Comparison of ENCODE assay signal across 9 cellular contexts in genomic region chr11:57322881-57323467, GRCh38. TPM values are rescaled to one million over a fixed set of nuclear protein-coding genes. Genes with fewer than 3 reads are reported as not detected.
DNase-seq lines count a peak whose midpoint lies in the region; ATAC-seq and TF ChIP-seq lines count a peak whose summit lies in the region.
"Had no signal": no experiment of that assay in that cellular context is flagged by ENCODE, and none has a peak within 500 bp of the region (broad histone marks: within the 10 kb centered on the region; RNA-seq: fewer than 3 reads in every experiment).

No MANE protein-coding gene starts in this region.

- peak overlapping the region; percentile 92 for H3K9ac ChIP-seq in mucosa of stomach (ENCODE audit: low read length)

- no peak for ATAC-seq in Right ventricle myocardium superior (ENCODE audit: poor library complexity)
- no peak for ATAC-seq in HG02970 (IDR thresholded peaks at IDR 0.05; ENCODE audit: low FRiP score, unreplicated experiment)

- H3K27ac ChIP-seq in right atrium auricular region = peak overlapping the region; percentile 90 to 94
- H3K27ac ChIP-seq in vagina = peak overlapping the region; percentile 98

- no peak for TF ChIP-seq POLR2A in vagina (IDR thresholded peaks at IDR 0.05)

- TF ChIP-seq CTCF in right atrium auricular region (IDR thresholded peaks at IDR 0.05) (no peak), cardiac fibroblast (IDR thresholded peaks at IDR 0.05; ENCODE audit: low read depth, low read length) (no peak), vagina (IDR thresholded peaks at IDR 0.05) (no peak)

- intact Hi-C loops in Right ventricle myocardium superior (cut with DNase I) (no loop called here), vagina (cut with DNase I) (loop anchor here (10.0 kb wide), 1 partner anchor 322 kb away; the partner anchor contains the start of gene YPEL4)

- H3K4me1 ChIP-seq in right atrium auricular region (peaks cover 0 to 64% of the 10 kb centered on the region in 2 donors), mucosa of stomach (ENCODE audit: control insufficient read depth, insufficient read depth, low read length) (peaks cover 67% of the 10 kb centered on the region), vagina (peaks cover 74% of the 10 kb centered on the region)

- DNase-seq in right atrium auricular region (ENCODE audit: low spot score) = no peak
- DNase-seq in Right ventricle myocardium superior = no peak
- no peak for DNase-seq in cardiac fibroblast (ENCODE audit: low read depth in 2 of 2)
- DNase-seq in vagina (ENCODE audit: extremely low spot score in 2 of 2) = no peak
- no peak for DNase-seq in stimulated activated CD4-positive, alpha-beta T cell treated with anti-CD3 and anti-CD28 coated beads, Interleukin-12 subunit alpha, Interleukin-12 subunit beta, amount 100 ng/mL, for 4 hours
- DNase-seq in GM03348 (ENCODE audit: low spot score) = no peak

- H3K27me3 ChIP-seq in right atrium auricular region (no peaks in the 10 kb centered on the region), mucosa of stomach (ENCODE audit: control insufficient read depth, insufficient read depth, low read length) (no peaks in the 10 kb centered on the region), vagina (no peaks in the 10 kb centered on the region)

- H3K36me3 ChIP-seq in right atrium auricular region (peaks cover 43% of the 10 kb centered on the region), mucosa of stomach (ENCODE audit: control insufficient read depth, insufficient read depth, low read length) (peaks cover under 1% of the 10 kb centered on the region), vagina (peaks cover 0 to 37% of the 10 kb centered on the region in 2 donors)

- H3K4me3 ChIP-seq in right atrium auricular region (peak overlapping the region; percentile 62 to 86), cardiac fibroblast (replicated peaks in 1 of 2; ENCODE audit: low read depth in 2 of 2, low read length in 2 of 2) (peak overlapping the region; percentile 86 to 91), mucosa of stomach (ENCODE audit: low read length) (peak overlapping the region; percentile 93), vagina (peak overlapping the region; percentile 89 to 96)

- H3K9me3 ChIP-seq in right atrium auricular region (no peaks in the 10 kb centered on the region), mucosa of stomach (ENCODE audit: control insufficient read depth, low read length) (no peaks in the 10 kb centered on the region), vagina (no peaks in the 10 kb centered on the region)

RNA-seq across cellular contexts. Expression of gene TNKS1BP1, which starts 1.8 kb away (rescaled TPM):
- total RNA-seq in right atrium auricular region (10 to 100 TPM; 26.8 to 52.5 TPM), Right ventricle myocardium superior (39.7 TPM), vagina (159 TPM)

RNA-seq across cellular contexts. Expression of gene SSRP1, which starts 12.7 kb away (rescaled TPM):
- total RNA-seq in right atrium auricular region = 10 to 100 TPM; 42.3 to 54.3 TPM
- 36.3 TPM for total RNA-seq in Right ventricle myocardium superior
- 85.4 TPM for total RNA-seq in vagina

RNA-seq across cellular contexts. Expression of gene P2RX3, which starts 15.2 kb away (rescaled TPM):
- total RNA-seq in right atrium auricular region (1 to 10 TPM in 1 of 2 donors, not detected in 1; 1.4 TPM), Right ventricle myocardium superior (1.3 TPM), vagina (not detected)
- total RNA-seq: HT-29 had no signal

RNA-seq across cellular contexts. Expression of gene PRG3, which starts 58.0 kb away (rescaled TPM):
- not detected for total RNA-seq in right atrium auricular region
- not detected for total RNA-seq in Right ventricle myocardium superior
- total RNA-seq in vagina = not detected
- total RNA-seq: HT-29 had no signal
